Comparison of ENCODE assay signal across 28 cellular contexts in genomic region chr9:19057033-19057432, GRCh38. TPM values are rescaled to one million over a fixed set of nuclear protein-coding genes. Genes with fewer than 3 reads are reported as not detected.
A peak's percentile ranks its signal among the peaks of the same experiment; 100 is the strongest.
DNase-seq lines count a peak whose midpoint lies in the region; ATAC-seq, FAIRE-seq and TF ChIP-seq lines count a peak whose summit lies in the region.
"Had no signal": no experiment of that assay in that cellular context is flagged by ENCODE, and none has a peak within 500 bp of the region (broad histone marks: within the 10 kb centered on the region; RNA-seq: fewer than 3 reads in every experiment).

No MANE protein-coding gene starts in this region.

- H3K27me3 Mint-ChIP-seq in stimulated activated naive CD8-positive, alpha-beta T cell treated with anti-CD3 and anti-CD28 coated beads, Interleukin-15, amount 100 ng/mL, for 72 hours = no peaks in the 10 kb centered on the region
- no peaks in the 10 kb centered on the region for H3K27me3 Mint-ChIP-seq in progenitor cell of endocrine pancreas
- H3K27me3 Mint-ChIP-seq: CD8-positive, alpha-beta memory T cell; IgD-negative memory B cell had no signal

- TF ChIP-seq CTCF in K562 (IDR thresholded peaks at IDR 0.05 in 2 of 3, conservative IDR thresholded peaks at IDR 0.05 in 1 of 3; ENCODE audit: insufficient read depth in 2 of 3, low read depth in 1 of 3, low read length in 3 of 3) (no peak), progenitor cell of endocrine pancreas (IDR thresholded peaks at IDR 0.05; ENCODE audit: unreplicated experiment) (no peak)

- H3K4me1 Mint-ChIP-seq in stimulated activated naive CD8-positive, alpha-beta T cell treated with anti-CD3 and anti-CD28 coated beads, Interleukin-15, amount 100 ng/mL, for 72 hours = peaks cover 9% of the 10 kb centered on the region
- peaks cover under 1% of the 10 kb centered on the region for H3K4me1 Mint-ChIP-seq in progenitor cell of endocrine pancreas (ENCODE audit: low read depth)

- H3K36me3 Mint-ChIP-seq in progenitor cell of endocrine pancreas (ENCODE audit: insufficient read depth) = peaks cover 31% of the 10 kb centered on the region

- POLR2A ChIA-PET in K562 (lab: Yijun Ruan, JAX) = interaction anchor here (1.1 kb wide), 1 partner anchor 45 kb away, joined by 3 read pairs; no protein-coding TSS in a partner anchor

- no peaks in the 10 kb centered on the region for H4K20me1 ChIP-seq in K562 (replicated peaks; ENCODE audit: control insufficient read depth, insufficient read depth, low read length)

- H3K79me2 ChIP-seq in K562 (ENCODE audit: control insufficient read depth, insufficient read depth, low read length) = no peaks in the 10 kb centered on the region

- no peak overlapping the region for H3K27ac Mint-ChIP-seq in stimulated activated naive CD8-positive, alpha-beta T cell treated with anti-CD3 and anti-CD28 coated beads, Interleukin-15, amount 100 ng/mL, for 72 hours
- H3K27ac Mint-ChIP-seq in progenitor cell of endocrine pancreas = peak overlapping the region; percentile 20
- H3K27ac Mint-ChIP-seq: GM23338, IgD-negative memory B cell had no signal

- DNase-seq in DMS 273 (lab: John Stamatoyannopoulos, UW; ENCODE audit: unreplicated experiment) (peak; percentile 5), DMS 273 treated with DMSO at 0.1 percent for 48 hours (lab: John Stamatoyannopoulos, UW) (no peak), K562 (ENCODE audit: extremely low read depth in 1 of 4, low spot score in 3 of 4) (no peak), progenitor cell of endocrine pancreas (ENCODE audit: low spot score, unreplicated experiment) (no peak), HTR-8/SVneo (ENCODE audit: insufficient read length, low spot score) (no peak), NCI-H1694 (lab: John Stamatoyannopoulos, UW) (no peak)
- DNase-seq in stimulated activated naive CD8-positive, alpha-beta T cell treated with anti-CD3 and anti-CD28 coated beads, Interleukin-15, amount 100 ng/mL, for 72 hours = no peak
- DNase-seq in stimulated activated naive CD8-positive, alpha-beta T cell treated with anti-CD3 and anti-CD28 coated beads, Interleukin-15, Interleukin-2, amounts not matched to agents 100 U/mL and 50 U/mL, for 24 hours = no peak
- DNase-seq: ACHN; BE2C; CD8-positive, alpha-beta memory T cell; DMS153; NCI-H1092 treated with DMSO at 0.1 percent for 48 hours; NCI-H1436; NCI-H187 treated with DMSO at 0.1 percent for 48 hours; NCI-H2171 treated with DMSO at 0.1 percent for 48 hours; NCI-H345; NCI-H524; NCI-H774; Right ventricle myocardium superior; RPMI8226 had no signal

- TF ChIP-seq RAD21 in K562 (CRISPR knock-in tag; conservative IDR thresholded peaks at IDR 0.05 in 1 of 2, IDR thresholded peaks at IDR 0.05 in 1 of 2) = no peak

- in situ Hi-C loops in K562 (cut with MboI) = no loop called here

- no peak for TF ChIP-seq EP300 in K562 (IDR thresholded peaks at IDR 0.05; ENCODE audit: low read length)

- CTCF ChIA-PET in K562 (lab: Yijun Ruan, JAX; ENCODE audit: low intra/inter-chr PET ratio) = no interaction called here

- intact Hi-C loops in K562 (cut with micrococcal nuclease) = no loop called here

- BruUV-seq in K562 (replicated peaks; lab: Mats Ljungman, UMichigan) = no TSS peak

- H3K27me3 ChIP-seq in K562 (ENCODE audit: control insufficient read depth in 2 of 2, insufficient read depth in 2 of 2, low read length in 2 of 2) = no peaks in the 10 kb centered on the region
- H3K27me3 ChIP-seq: BE2C, SJSA1 had no signal

- H3K9me1 ChIP-seq in K562 (ENCODE audit: control insufficient read depth, insufficient read depth, low read length) = no peaks in the 10 kb centered on the region

- no peak overlapping the region for H3K9ac ChIP-seq in K562 (ENCODE audit: insufficient read depth in 1 of 2, low read depth in 2 of 2, low read length in 2 of 2)

- no peak overlapping the region for H3K27ac ChIP-seq in K562 (ENCODE audit: extremely low read depth, low read depth, low read length)
- H3K27ac ChIP-seq: 22Rv1, SJSA1 had no signal

- ATAC-seq in stimulated activated naive CD8-positive, alpha-beta T cell treated with anti-CD3 and anti-CD28 coated beads, Interleukin-15, amount 100 ng/mL, for 72 hours = peak; percentile 39
- no peak for ATAC-seq in stimulated activated naive CD8-positive, alpha-beta T cell treated with anti-CD3 and anti-CD28 coated beads, Interleukin-15, Interleukin-2, amounts not matched to agents 100 U/mL and 50 U/mL, for 24 hours
- no peak for ATAC-seq in K562
- ATAC-seq: GM23338 had no signal

- no peak overlapping the region for H3K4me3 Mint-ChIP-seq in stimulated activated naive CD8-positive, alpha-beta T cell treated with anti-CD3 and anti-CD28 coated beads, Interleukin-15, amount 100 ng/mL, for 72 hours
- no peak overlapping the region for H3K4me3 Mint-ChIP-seq in progenitor cell of endocrine pancreas (ENCODE audit: low read depth)
- H3K4me3 Mint-ChIP-seq: CD14-positive monocyte; CD8-positive, alpha-beta memory T cell; GM23338; IgD-negative memory B cell had no signal

- FAIRE-seq in K562 (lab: Jason Lieb, UNC) (no peak), HTR-8/SVneo (lab: Jason Lieb, UNC) (no peak)

- H3K4me3 ChIP-seq in K562 = no peak overlapping the region
- H3K4me3 ChIP-seq: GM23338, HAP-1, SJSA1 had no signal

- H2AFZ ChIP-seq in K562 (ENCODE audit: low read depth, low read length) = no peak overlapping the region
- H2AFZ ChIP-seq: GM23338 had no signal

- no peak overlapping the region for H3K4me2 ChIP-seq in K562 (ENCODE audit: insufficient read depth, low read length)
- H3K4me2 ChIP-seq: GM23338 had no signal

- H3K9me3 Mint-ChIP-seq in stimulated activated naive CD8-positive, alpha-beta T cell treated with anti-CD3 and anti-CD28 coated beads, Interleukin-15, amount 100 ng/mL, for 72 hours = no peaks in the 10 kb centered on the region
- no peaks in the 10 kb centered on the region for H3K9me3 Mint-ChIP-seq in progenitor cell of endocrine pancreas (ENCODE audit: low read depth)
- H3K9me3 Mint-ChIP-seq: CD14-positive monocyte; CD8-positive, alpha-beta memory T cell; GM23338; IgD-negative memory B cell had no signal

- TF ChIP-seq POLR2A in K562 (conservative IDR thresholded peaks at IDR 0.05) = no peak

- H3K4me1 ChIP-seq in K562 (replicated peaks in 1 of 2; ENCODE audit: control insufficient read depth in 2 of 2, insufficient read depth in 2 of 2, low read length in 2 of 2) = no peaks in the 10 kb centered on the region; a peak in 1 of 5 replicates
- H3K4me1 ChIP-seq: SJSA1 had no signal

- peaks cover 53% of the 10 kb centered on the region for H3K36me3 ChIP-seq in K562 (ENCODE audit: control insufficient read depth, insufficient read depth, low read length)

- no peaks in the 10 kb centered on the region for H3K9me3 ChIP-seq in K562 (replicated peaks; ENCODE audit: control insufficient read depth, insufficient read depth, low read depth, low read length)
- H3K9me3 ChIP-seq: BE2C, HAP-1, SJSA1 had no signal

RNA-seq across cellular contexts. Expression of gene RRAGA, which starts 7.8 kb away (rescaled TPM):
- total RNA-seq in K562 (2011; cell fraction: chromatin; rRNA removed; ENCODE audit: low replicate concordance) = 18.5 and 28.6 TPM in 2 replicates
- total RNA-seq in K562 (2011; cell fraction: nucleolus; rRNA removed) = 23.0 and 25.2 TPM in 2 replicates
- total RNA-seq in K562 (2011; cell fraction: nucleoplasm; rRNA removed) = 21.9 and 25.4 TPM in 2 replicates
- 9.8 and 15.5 TPM in 2 replicates for total RNA-seq in K562 (2014; rRNA removed)
- total RNA-seq in K562 (2014; rRNA removed; fragmentation: Illumina TruSeq; extraction: Trizol) = 18.8 and 20.8 TPM in 2 replicates
- total RNA-seq in K562 (2015; rRNA removed; fragmentation: Illumina TruSeq; extraction: Trizol) = 15.6 and 17.4 TPM in 2 replicates
- total RNA-seq in K562 (2021) = 30.7 TPM in 2 replicates
- polyA plus RNA-seq in K562 (2011; rRNA removed) = 31.1 and 44.7 TPM in 2 replicates
- polyA plus RNA-seq in K562 (2011; cell fraction: cytosol; rRNA removed) = 28.2 and 31.7 TPM in 2 replicates
- 18.2 and 19.0 TPM in 2 replicates for polyA plus RNA-seq in K562 (2011; cell fraction: nucleus; rRNA removed)
- 32.0 and 35.9 TPM in 2 replicates for polyA plus RNA-seq in K562 (2012)
- polyA plus RNA-seq in K562 (2014; fragmentation: Illumina TruSeq; extraction: Trizol) = 25.3 and 27.1 TPM in 2 replicates
- polyA plus RNA-seq in K562 (2014; fragmentation: Nextera tagmentation; extraction: Ambion mirVana) = 1 to 10 TPM; 6.0 to 7.7 TPM
- 25.5 and 29.2 TPM in 2 replicates for polyA plus RNA-seq in K562 (2014; rRNA removed)
- polyA minus RNA-seq in K562 (2011; rRNA and poly(A)+ RNA removed) = 23.0 and 32.2 TPM in 2 replicates
- polyA minus RNA-seq in K562 (2011; cell fraction: cytosol; rRNA and poly(A)+ RNA removed) = 16.5 and 19.2 TPM in 2 replicates
- polyA minus RNA-seq in K562 (2011; cell fraction: nucleus; rRNA and poly(A)+ RNA removed) = 9.8 and 18.4 TPM in 2 replicates
- total RNA-seq in progenitor cell of endocrine pancreas = 52.6 and 53.3 TPM in 2 replicates

RNA-seq across cellular contexts. Expression of gene SAXO1, which starts 24.0 kb away (rescaled TPM):
- not detected in 2 replicates for total RNA-seq in K562 (2011; cell fraction: chromatin; rRNA removed; ENCODE audit: low replicate concordance)
- total RNA-seq in K562 (2011; cell fraction: nucleolus; rRNA removed) = 0.13 TPM in 1 of 2 replicates, not detected in the other
- not detected in 2 replicates for total RNA-seq in K562 (2011; cell fraction: nucleoplasm; rRNA removed)
- total RNA-seq in K562 (2014; rRNA removed) (not detected in 2 replicates), K562 (2014; rRNA removed; fragmentation: Illumina TruSeq; extraction: Trizol) (not detected in 2 replicates), K562 (2015; rRNA removed; fragmentation: Illumina TruSeq; extraction: Trizol) (not detected in 2 replicates), K562 (2021) (not detected in 2 replicates), progenitor cell of endocrine pancreas (0.22 TPM in 1 of 2 replicates, not detected in the other)
- polyA plus RNA-seq in K562 (2011; rRNA removed) (0.04 TPM in 1 of 2 replicates, not detected in the other), K562 (2014; fragmentation: Illumina TruSeq; extraction: Trizol) (not detected in 2 replicates), K562 (2014; fragmentation: Nextera tagmentation; extraction: Ambion mirVana) (not detected), K562 (2014; rRNA removed) (not detected in 2 replicates)
- polyA plus RNA-seq in K562 (2011; cell fraction: cytosol; rRNA removed) = not detected in 2 replicates
- polyA plus RNA-seq in K562 (2011; cell fraction: nucleus; rRNA removed) = not detected in 2 replicates
- polyA plus RNA-seq in K562 (2012) = 0.03 TPM in 1 of 2 replicates, not detected in the other
- 0.06 TPM in 1 of 2 replicates, not detected in the other for polyA minus RNA-seq in K562 (2011; rRNA and poly(A)+ RNA removed)
- not detected in 2 replicates for polyA minus RNA-seq in K562 (2011; cell fraction: cytosol; rRNA and poly(A)+ RNA removed)
- polyA minus RNA-seq in K562 (2011; cell fraction: nucleus; rRNA and poly(A)+ RNA removed) = not detected in 2 replicates
- total RNA-seq: CD8-positive, alpha-beta memory T cell; G401; GM23338; Right ventricle myocardium superior; SJSA1 had no signal
- polyA plus RNA-seq: CD14-positive monocyte; CD8-positive, alpha-beta memory T cell; IgD-negative memory B cell had no signal

RNA-seq across cellular contexts. Expression of gene HAUS6, which starts 45.7 kb away (rescaled TPM):
- total RNA-seq in K562 (2011; cell fraction: chromatin; rRNA removed; ENCODE audit: low replicate concordance) = 9.3 and 32.6 TPM in 2 replicates
- 9.8 and 12.0 TPM in 2 replicates for total RNA-seq in K562 (2011; cell fraction: nucleolus; rRNA removed)
- total RNA-seq in K562 (2011; cell fraction: nucleoplasm; rRNA removed) = 16.6 and 25.2 TPM in 2 replicates
- total RNA-seq in K562 (2014; rRNA removed) (16.1 and 17.6 TPM in 2 replicates), K562 (2014; rRNA removed; fragmentation: Illumina TruSeq; extraction: Trizol) (31.7 and 40.5 TPM in 2 replicates), K562 (2015; rRNA removed; fragmentation: Illumina TruSeq; extraction: Trizol) (27.2 and 30.2 TPM in 2 replicates), K562 (2021) (22.5 and 23.1 TPM in 2 replicates), progenitor cell of endocrine pancreas (17.4 and 17.6 TPM in 2 replicates)
- polyA plus RNA-seq in K562 (2011; rRNA removed) (19.6 and 29.7 TPM in 2 replicates), K562 (2014; fragmentation: Illumina TruSeq; extraction: Trizol) (21.7 and 23.9 TPM in 2 replicates), K562 (2014; fragmentation: Nextera tagmentation; extraction: Ambion mirVana) (10 to 100 TPM; 10.2 to 17.6 TPM), K562 (2014; rRNA removed) (15.9 and 17.2 TPM in 2 replicates)
- 5.5 and 7.6 TPM in 2 replicates for polyA plus RNA-seq in K562 (2011; cell fraction: cytosol; rRNA removed)
- polyA plus RNA-seq in K562 (2011; cell fraction: nucleus; rRNA removed) = 10.6 and 13.1 TPM in 2 replicates
- polyA plus RNA-seq in K562 (2012) = 12.4 and 12.6 TPM in 2 replicates
- 34.3 and 35.6 TPM in 2 replicates for polyA minus RNA-seq in K562 (2011; rRNA and poly(A)+ RNA removed)
- polyA minus RNA-seq in K562 (2011; cell fraction: cytosol; rRNA and poly(A)+ RNA removed) = 10.6 and 16.1 TPM in 2 replicates
- polyA minus RNA-seq in K562 (2011; cell fraction: nucleus; rRNA and poly(A)+ RNA removed) = 11.8 and 16.2 TPM in 2 replicates
